8 cellular contexts compared by ENCODE assay signal in the genomic region with DNA sequence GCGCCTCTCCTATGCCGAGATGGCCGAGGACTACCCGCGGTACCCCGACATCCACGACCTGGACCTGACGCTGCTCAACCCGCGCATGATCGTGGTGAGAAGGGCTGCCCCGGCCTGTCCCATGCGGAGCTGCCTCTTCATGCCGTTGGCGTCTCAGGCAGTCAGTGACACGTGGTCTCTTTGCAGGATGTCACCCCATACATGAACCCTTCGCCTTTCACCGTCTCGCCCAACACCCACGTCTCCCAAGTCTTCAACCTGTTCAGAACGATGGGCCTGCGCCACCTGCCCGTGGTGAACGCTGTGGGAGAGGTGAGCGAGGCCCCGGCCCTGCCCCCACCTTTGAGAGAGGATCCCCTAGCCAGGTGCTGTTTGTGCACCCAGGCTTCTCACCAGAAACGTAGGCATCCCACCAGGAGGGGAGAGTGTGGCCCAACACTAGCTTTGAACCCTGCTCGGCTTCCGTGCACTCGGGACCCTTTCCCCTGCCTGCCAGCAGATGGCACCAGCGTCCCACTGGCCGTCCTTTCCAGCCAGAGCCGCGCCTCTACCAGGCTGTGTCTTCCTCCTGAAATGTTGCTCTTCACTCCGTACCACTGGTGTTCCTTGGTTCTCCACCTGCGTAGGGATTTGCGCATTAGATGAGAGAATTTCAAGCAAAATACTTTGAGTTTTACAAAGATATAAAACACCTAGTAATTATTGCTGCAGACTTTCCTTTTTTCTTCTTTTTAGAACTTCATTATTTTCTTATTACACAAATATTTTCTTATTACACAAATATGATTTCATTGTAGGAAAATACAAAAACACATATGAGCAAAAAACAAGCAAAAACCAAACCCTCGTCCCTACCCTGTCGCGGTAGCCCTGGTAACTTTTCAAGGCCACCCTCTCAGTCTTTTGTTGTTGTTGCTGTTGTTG. TPM values are rescaled to one million over a fixed set of nuclear protein-coding genes. Genes with fewer than 3 reads are reported as not detected.
DNase-seq lines count a peak whose midpoint lies in the region; ATAC-seq and TF ChIP-seq lines count a peak whose summit lies in the region.

No MANE protein-coding gene starts in this region.

- H4K20me1 ChIP-seq in GM23248 (ENCODE audit: insufficient read depth): no peaks in the 10 kb centered on the region

- H3K9ac ChIP-seq in GM23248 (no peak overlapping the region), colonic mucosa (ENCODE audit: low read depth in 2 of 2, low read length in 2 of 2) (no peak overlapping the region)

- peak; percentile 100 for TF ChIP-seq CTCF in AG09319 (IDR thresholded peaks at IDR 0.05; ENCODE audit: low read depth, low read length)
- peak; percentile 99 for TF ChIP-seq CTCF in colonic mucosa (IDR thresholded peaks at IDR 0.05)
- peak; percentile 97 to 99 (median 98) for TF ChIP-seq CTCF in right lobe of liver (IDR thresholded peaks at IDR 0.05)

- H3F3A ChIP-seq in GM23248 (ENCODE audit: insufficient read depth): no peaks in the 10 kb centered on the region

- intact Hi-C loops in colonic mucosa (cut with DNase I) (loop anchor here (2.0 to 5.0 kb wide), 2 partner anchors 54 to 129 kb away; no protein-coding TSS in a partner anchor), right lobe of liver (cut with DNase I) (loop anchor here (2.0 to 10.0 kb wide), 3 partner anchors 54 to 129 kb away; no protein-coding TSS in a partner anchor)

- H3K79me2 ChIP-seq in GM23248 (ENCODE audit: insufficient read depth): no peaks in the 10 kb centered on the region

- ATAC-seq in right lobe of liver: peak; percentile 69 to 74 (median 70)
- ATAC-seq in GM19035 (IDR thresholded peaks at IDR 0.05; ENCODE audit: unreplicated experiment): no peak

- H3K36me3 ChIP-seq in GM23248 (ENCODE audit: low read depth) (peaks cover 32% of the 10 kb centered on the region), colonic mucosa (peaks cover 38% of the 10 kb centered on the region), right lobe of liver (peaks cover 2 to 67% (median 24%) of the 10 kb centered on the region in 4 donors)

- WGBS in GM23248 (ENCODE audit: low coverage in 1 of 2, low lambda C conversion rate in 2 of 2, missing lambda C conversion rate in 2 of 2), 2 experiments: 62 to 63% methylated on average over 35 to 38 of the region's 40 CpGs
- WGBS in right lobe of liver (ENCODE audit: insufficient coverage, low coverage, low lambda C conversion rate, missing lambda C conversion rate): 16% methylated on average over 9 of the region's 40 CpGs

- H3K27ac ChIP-seq in GM23248 (no peak overlapping the region), colonic mucosa (no peak overlapping the region), right lobe of liver (peak overlapping the region in 2 of 3 donors; percentile 59 to 87)

- in situ Hi-C loops in GM23248 (cut with MboI): no loop called here

- no peaks in the 10 kb centered on the region for H3K4me1 ChIP-seq in GM23248 (ENCODE audit: insufficient read depth)
- H3K4me1 ChIP-seq in colonic mucosa: no peaks in the 10 kb centered on the region
- H3K4me1 ChIP-seq in right lobe of liver: peaks cover 0 to 48% (median 25%) of the 10 kb centered on the region in 4 donors

- no peaks in the 10 kb centered on the region for H3K9me2 ChIP-seq in GM23248 (ENCODE audit: insufficient read depth)

- no peak for DNase-seq in AG09319 (ENCODE audit: extremely low read depth, low read depth)
- DNase-seq in GM23248: peak; percentile 79
- DNase-seq in NCI-H510A (lab: John Stamatoyannopoulos, UW): peak; percentile 56
- DNase-seq in activated CD4-positive, alpha-beta T cell treated with anti-CD3 and anti-CD28 coated beads, Interleukin-2, amount 50 U/mL, for 1 hour: peak; percentile 75
- DNase-seq in colonic mucosa: peak; percentile 70
- DNase-seq in right lobe of liver: peak; percentile 81 to 85 (median 82)
- peak; percentile 59 to 70 (median 65) for DNase-seq in stimulated activated CD4-positive, alpha-beta T cell treated with anti-CD3 and anti-CD28 coated beads, TNF-alpha, amount 100 ng/mL, for 24 hours (ENCODE audit: low read depth in 3 of 3)

- TF ChIP-seq POLR2A in right lobe of liver (IDR thresholded peaks at IDR 0.05): no peak

- H3K9me3 ChIP-seq in GM23248 (ENCODE audit: low read depth): no peaks in the 10 kb centered on the region
- H3K9me3 ChIP-seq in colonic mucosa: no peaks in the 10 kb centered on the region
- no peaks in the 10 kb centered on the region for H3K9me3 ChIP-seq in right lobe of liver

- H3K4me3 ChIP-seq in GM23248 (no peak overlapping the region), colonic mucosa (no peak overlapping the region), right lobe of liver (no peak overlapping the region)

- H3K27me3 ChIP-seq in GM23248 (replicated peaks; ENCODE audit: insufficient read depth) (no peaks in the 10 kb centered on the region), colonic mucosa (no peaks in the 10 kb centered on the region), right lobe of liver (no peaks in the 10 kb centered on the region)

- no peak overlapping the region for H2AFZ ChIP-seq in GM23248

- H3K4me2 ChIP-seq in GM23248 (ENCODE audit: unreplicated experiment): no peak overlapping the region

RNA-seq across cellular contexts. Expression of a gene that starts 9.0 kb away (rescaled TPM):
- not detected in 2 replicates for total RNA-seq in GM23248 (2014; rRNA removed; shearing (Covaris generic))
- not detected in 2 replicates for polyA plus RNA-seq in GM23248 (2016; fragmentation: Nextera tagmentation; extraction: Ambion mirVana)
- total RNA-seq in colonic mucosa (1 to 10 TPM in 1 of 2 donors, not detected in 1; 3.1 TPM), right lobe of liver (1 to 10 TPM in 2 of 6 experiments, under 1 TPM in 2, not detected in 2; 0.27 to 2.3 (median 1.3) TPM)

RNA-seq across cellular contexts. Expression of a gene that starts 20.1 kb away (rescaled TPM):
- total RNA-seq in GM23248 (2014; rRNA removed; shearing (Covaris generic)): not detected in 2 replicates
- polyA plus RNA-seq in GM23248 (2016; fragmentation: Nextera tagmentation; extraction: Ambion mirVana): not detected in 2 replicates
- not detected for total RNA-seq in colonic mucosa
- under 1 TPM in 1 of 6 experiments, not detected in 5; 0.44 TPM for total RNA-seq in right lobe of liver

RNA-seq across cellular contexts. Expression of a gene that starts 32.6 kb away (rescaled TPM):
- 4.3 and 5.4 TPM in 2 replicates for total RNA-seq in GM23248 (2014; rRNA removed; shearing (Covaris generic))
- polyA plus RNA-seq in GM23248 (2016; fragmentation: Nextera tagmentation; extraction: Ambion mirVana): 4.4 and 4.9 TPM in 2 replicates
- total RNA-seq in colonic mucosa (10 to 100 TPM in 1 of 2 donors, 1 to 10 TPM in 1; 8.4 to 14.5 TPM), right lobe of liver (10 to 100 TPM in 2 of 6 experiments, 1 to 10 TPM in 4; 4.2 to 12.7 (median 9.2) TPM)

RNA-seq across cellular contexts. Expression of a gene that starts 32.8 kb away (rescaled TPM):
- 6.6 and 16.1 TPM in 2 replicates for total RNA-seq in GM23248 (2014; rRNA removed; shearing (Covaris generic))
- polyA plus RNA-seq in GM23248 (2016; fragmentation: Nextera tagmentation; extraction: Ambion mirVana): 5.1 and 6.5 TPM in 2 replicates
- total RNA-seq in colonic mucosa: 10 to 100 TPM; 23.8 to 30.4 TPM
- total RNA-seq in right lobe of liver: 10 to 100 TPM; 10.6 to 20.1 (median 15.6) TPM

Comparison
In these comparisons a context has a peak if more than half of its experiments do, and no peak if none do; other contexts are left out.
1. H3K27ac ChIP-seq: peak in right lobe of liver (2 of 3); none in GM23248 (single experiment) and colonic mucosa (single experiment).
2. Peak in every context shown above with its lines, with median percentiles within 50 percentile points of each other: CTCF ChIP-seq.